ENCODE assay signal across 16 cellular contexts in the genomic region with DNA sequence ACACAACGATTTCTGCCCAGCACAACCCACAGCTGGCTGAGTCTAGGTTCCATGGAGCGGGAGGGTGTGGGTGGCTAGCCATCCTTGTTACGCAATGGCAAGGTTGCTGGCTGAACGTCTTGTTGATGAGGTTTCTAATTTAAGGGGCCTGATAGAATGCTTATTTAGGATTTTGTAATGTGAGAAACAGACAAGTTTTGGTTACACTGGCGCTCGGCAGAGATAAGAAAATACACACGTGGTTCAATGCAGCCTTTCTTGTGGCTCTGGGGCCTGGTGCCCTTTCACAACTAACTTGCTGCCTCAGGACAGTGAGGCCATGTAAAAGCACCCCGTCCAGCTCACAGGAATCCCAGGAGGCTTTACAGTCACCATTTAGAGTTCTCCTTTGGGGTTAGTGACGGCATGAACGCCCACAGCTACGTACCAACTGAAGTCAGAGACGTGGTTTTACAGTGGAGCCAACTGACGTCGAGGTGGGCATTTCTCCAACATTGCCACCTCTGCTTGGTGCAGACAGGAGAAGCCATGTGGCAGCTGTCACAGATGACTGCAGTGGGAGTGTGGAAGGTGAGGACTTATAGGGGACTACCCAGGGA. TPM values are rescaled to one million over a fixed set of nuclear protein-coding genes. Genes with fewer than 3 reads are reported as not detected.
DNase-seq lines count a peak whose midpoint lies in the region; ATAC-seq and TF ChIP-seq lines count a peak whose summit lies in the region.
"Had no signal": no experiment of that assay in that cellular context is flagged by ENCODE, and none has a peak within 500 bp of the region (broad histone marks: within the 10 kb centered on the region; RNA-seq: fewer than 3 reads in every experiment).

No MANE protein-coding gene starts in this region.

- WGBS in aorta, 2 donors = 6 to 7% methylated on average over 14 of the region's 14 CpGs

- peak; percentile 86 for ATAC-seq in Right ventricle myocardium inferior
- peak; percentile 90 for ATAC-seq in aorta (ENCODE audit: low FRiP score)
- no peak for ATAC-seq in GM21529 (IDR thresholded peaks at IDR 0.05; ENCODE audit: unreplicated experiment)
- ATAC-seq in HG03135 (IDR thresholded peaks at IDR 0.05; ENCODE audit: unreplicated experiment) = no peak
- ATAC-seq: A549, PC-3 had no signal

- H3K9me3 ChIP-seq in aorta (ENCODE audit: control insufficient read depth, low read length) = no peaks in the 10 kb centered on the region
- H3K9me3 ChIP-seq: A549 had no signal

- no peak overlapping the region for H3K4me3 ChIP-seq in choroid plexus epithelial cell (ENCODE audit: low read depth, low read length)
- no peak overlapping the region for H3K4me3 ChIP-seq in aorta (ENCODE audit: low read length in 2 of 2)
- H3K4me3 ChIP-seq: A549, hepatocyte had no signal

- H3K36me3 ChIP-seq in aorta (ENCODE audit: control insufficient read depth in 1 of 2, insufficient read depth in 2 of 2, low read length in 1 of 2) = no peaks in the 10 kb centered on the region

- H3K4me1 ChIP-seq in aorta (ENCODE audit: control insufficient read depth in 1 of 2, insufficient read depth in 2 of 2, low read length in 2 of 2) = peaks cover 0 to 6% of the 10 kb centered on the region in 2 donors

- intact Hi-C loops in Right ventricle myocardium inferior (cut with DNase I) = no loop called here
- intact Hi-C loops in cardiac septum (cut with DNase I) = no loop called here
- intact Hi-C loops in aorta (cut with DNase I) = loop anchor here in 1 of 2 donors (5.0 kb wide), 1 partner anchor 148 kb away; no protein-coding TSS in a partner anchor

- peak overlapping the region in 1 of 2 donors; percentile 30 for H3K27ac ChIP-seq in aorta (ENCODE audit: low read depth in 1 of 2, low read length in 2 of 2)
- H3K27ac ChIP-seq: A549, hepatocyte had no signal

- no peak for TF ChIP-seq CTCF in choroid plexus epithelial cell (conservative IDR thresholded peaks at IDR 0.05; ENCODE audit: low read depth, low read length)

- no peaks in the 10 kb centered on the region for H3K27me3 ChIP-seq in aorta (ENCODE audit: control insufficient read depth in 1 of 2, insufficient read depth in 2 of 2, low read length in 1 of 2)
- H3K27me3 ChIP-seq: hepatocyte had no signal

- DNase-seq in Right ventricle myocardium inferior (ENCODE audit: missing footprints) = peak; percentile 67
- no peak for DNase-seq in cardiac septum (ENCODE audit: low spot score)
- DNase-seq in choroid plexus epithelial cell (ENCODE audit: low read depth) = peak; percentile 64
- peak; percentile 49 for DNase-seq in myocyte (ENCODE audit: low read depth)
- peak; percentile 78 to 92 for DNase-seq in aorta
- DNase-seq in activated gamma-delta T cell (lab: John Stamatoyannopoulos, UW) = no peak
- DNase-seq: activated CD4-positive, alpha-beta memory T cell treated with anti-CD3 and anti-CD28 coated beads, Interleukin-2, amount 10 ng/mL, durations not matched to agents 7 days and 5 days; dermis blood vessel endothelial cell; HFFc6; NCI-H2107; PC-3; T-helper 2 cell had no signal

RNA-seq across cellular contexts. Expression of a gene that starts 29.7 kb away (rescaled TPM):
- total RNA-seq in Right ventricle myocardium inferior (0.11 TPM), cardiac septum (0.46 TPM), myocyte (7.5 and 10.7 TPM in 2 replicates), aorta (1 to 10 TPM; 2.3 to 8.8 TPM)
- polyA plus RNA-seq in myocyte (2012) = 12.6 TPM
- under 1 TPM; 0.50 to 0.90 TPM for polyA plus RNA-seq in aorta
- total RNA-seq: activated CD4-positive, alpha-beta memory T cell treated with anti-CD3 and anti-CD28 coated beads, Interleukin-2, amount 10 ng/mL, durations not matched to agents 7 days and 5 days; HFFc6; PC-3 had no signal

Comparison
In these comparisons a context has a peak if more than half of its experiments do, and no peak if none do; other contexts are left out.
1. DNase-seq: peak in Right ventricle myocardium inferior (single experiment), choroid plexus epithelial cell (single experiment), myocyte (single experiment) and aorta (2 of 2); none in cardiac septum (single experiment) and activated gamma-delta T cell (single experiment).
2. ATAC-seq: peak in Right ventricle myocardium inferior (single experiment) and aorta (single experiment); none in GM21529 (single experiment) and HG03135 (single experiment).